Comparison of ENCODE assay signal across 21 cellular contexts in the genomic region with DNA sequence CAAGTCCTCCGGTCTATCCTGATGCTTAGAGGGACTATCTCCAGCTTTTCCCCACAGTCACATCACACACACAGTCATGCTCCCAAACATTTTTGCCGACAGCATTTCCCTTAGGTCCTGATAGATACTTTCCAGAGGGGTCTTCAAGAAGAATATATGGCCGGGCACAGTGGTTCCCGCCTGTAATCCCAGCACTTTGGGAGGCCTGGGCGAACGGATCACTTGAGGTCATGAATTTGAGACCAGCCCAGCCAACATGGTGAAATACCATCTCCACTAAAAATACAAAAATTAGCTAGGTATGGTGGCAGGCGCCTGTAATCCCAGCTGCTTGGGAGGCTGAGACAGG. TPM values are rescaled to one million over a fixed set of nuclear protein-coding genes. Genes with fewer than 3 reads are reported as not detected.
DNase-seq lines count a peak whose midpoint lies in the region; ATAC-seq, FAIRE-seq and TF ChIP-seq lines count a peak whose summit lies in the region.
"Had no signal": no experiment of that assay in that cellular context is flagged by ENCODE, and none has a peak within 500 bp of the region (broad histone marks: within the 10 kb centered on the region; RNA-seq: fewer than 3 reads in every experiment).

No MANE protein-coding gene starts in this region.

- H3K4me2 ChIP-seq in keratinocyte (ENCODE audit: control insufficient read depth, extremely low read depth, insufficient read depth, low read depth, low read length) = peak overlapping the region; percentile 59
- peak overlapping the region; percentile 81 for H3K4me2 ChIP-seq in smooth muscle cell
- H3K4me2 ChIP-seq: BLaER1 had no signal

- peaks cover 44% of the 10 kb centered on the region for H3K4me1 Mint-ChIP-seq in HFFc6 (ENCODE audit: low read depth)

- peaks cover 21% of the 10 kb centered on the region for H3F3A ChIP-seq in smooth muscle cell (ENCODE audit: low read depth)

- 15% methylated on average over 7 of the region's 7 CpGs for WGBS in smooth muscle cell (ENCODE audit: low lambda C conversion rate)

- H2AFZ ChIP-seq in keratinocyte (ENCODE audit: control insufficient read depth, low read length) = no peak overlapping the region
- no peak overlapping the region for H2AFZ ChIP-seq in smooth muscle cell (ENCODE audit: low read depth)

- H3K4me3 ChIP-seq in WERI-Rb-1 (ENCODE audit: low read depth, low read length) = no peak overlapping the region
- no peak overlapping the region for H3K4me3 ChIP-seq in keratinocyte (ENCODE audit: control insufficient read depth in 2 of 3, extremely low read depth in 1 of 3, insufficient read depth in 2 of 3, low read depth in 1 of 3, low read length in 3 of 3)
- H3K4me3 ChIP-seq in smooth muscle cell = peak overlapping the region; percentile 15
- no peak overlapping the region for H3K4me3 ChIP-seq in right atrium auricular region
- H3K4me3 ChIP-seq: BLaER1, coronary artery, heart right ventricle had no signal

- no peaks in the 10 kb centered on the region for H3K36me3 ChIP-seq in WERI-Rb-1
- no peaks in the 10 kb centered on the region for H3K36me3 ChIP-seq in keratinocyte (ENCODE audit: control insufficient read depth in 2 of 2, extremely low read depth in 1 of 2, insufficient read depth in 2 of 2, low read length in 2 of 2)
- no peaks in the 10 kb centered on the region for H3K36me3 ChIP-seq in smooth muscle cell (ENCODE audit: low read depth)
- H3K36me3 ChIP-seq in right atrium auricular region = no peaks in the 10 kb centered on the region
- H3K36me3 ChIP-seq: BLaER1, heart right ventricle had no signal

- H3K9me1 ChIP-seq in keratinocyte (ENCODE audit: control insufficient read depth, extremely low read depth, insufficient read depth, low read length) = no peaks in the 10 kb centered on the region

- no peaks in the 10 kb centered on the region for H3K9me3 Mint-ChIP-seq in HFFc6
- H3K9me3 Mint-ChIP-seq: T-helper 1 cell treated with Interleukin-12 subunit alpha and Interleukin-12 subunit beta and Interleukin-4 antibody, amounts not matched to agents 30 μg/mL and 1 μg/mL, for 36 hours; WTC11 had no signal

- peaks cover 3% of the 10 kb centered on the region; the same call in 1 of the 2 replicates for H3K27me3 Mint-ChIP-seq in HFFc6 (ENCODE audit: insufficient read depth)

- no peak for FAIRE-seq in keratinocyte (lab: Jason Lieb, UNC)

- H3K27me3 ChIP-seq in WERI-Rb-1 (ENCODE audit: insufficient read depth, low read depth, severe bottlenecking) (no peaks in the 10 kb centered on the region), keratinocyte (ENCODE audit: control insufficient read depth, extremely low read depth, insufficient read depth, low read length) (peaks cover 6% of the 10 kb centered on the region), smooth muscle cell (ENCODE audit: low read depth) (no peaks in the 10 kb centered on the region), right atrium auricular region (peaks cover 0 to 5% of the 10 kb centered on the region in 2 donors)
- H3K27me3 ChIP-seq: BLaER1 had no signal

- peak overlapping the region; percentile 79 for H3K4me3 Mint-ChIP-seq in HFFc6
- H3K4me3 Mint-ChIP-seq: T-helper 1 cell treated with Interleukin-12 subunit alpha and Interleukin-12 subunit beta and Interleukin-4 antibody, amounts not matched to agents 30 μg/mL and 1 μg/mL, for 36 hours; WTC11 had no signal

- no peaks in the 10 kb centered on the region for H4K20me1 ChIP-seq in keratinocyte (ENCODE audit: control insufficient read depth, extremely low read depth, insufficient read depth, low read length)
- H4K20me1 ChIP-seq in smooth muscle cell (ENCODE audit: low read depth) = no peaks in the 10 kb centered on the region
- H4K20me1 ChIP-seq: BLaER1 had no signal

- ATAC-seq in GM19023 (IDR thresholded peaks at IDR 0.05; ENCODE audit: unreplicated experiment) (no peak), HG02623 (IDR thresholded peaks at IDR 0.05; ENCODE audit: unreplicated experiment) (no peak)
- ATAC-seq: sciatic nerve had no signal

- no peaks in the 10 kb centered on the region for H3K36me3 Mint-ChIP-seq in HFFc6 (ENCODE audit: low read depth)
- H3K36me3 Mint-ChIP-seq: WTC11 had no signal

- H3K9ac ChIP-seq in keratinocyte (ENCODE audit: control insufficient read depth, extremely low read depth, insufficient read depth, low read length) = no peak overlapping the region
- peak overlapping the region; percentile 84 for H3K9ac ChIP-seq in smooth muscle cell (ENCODE audit: low read depth)
- H3K9ac ChIP-seq: BLaER1 had no signal

- peak overlapping the region; percentile 94 for H3K27ac ChIP-seq in WERI-Rb-1
- no peak overlapping the region for H3K27ac ChIP-seq in keratinocyte (ENCODE audit: control insufficient read depth, insufficient read depth, low read length)
- H3K27ac ChIP-seq in smooth muscle cell (ENCODE audit: low read depth) = peak overlapping the region; percentile 96
- H3K27ac ChIP-seq in right atrium auricular region = no peak overlapping the region
- H3K27ac ChIP-seq: BLaER1, coronary artery had no signal

- no peak for DNase-seq in HFFc6
- no peak for DNase-seq in WERI-Rb-1
- DNase-seq in keratinocyte (ENCODE audit: low read depth, low spot score) = no peak
- no peak for DNase-seq in smooth muscle cell (lab: John Stamatoyannopoulos, UW; ENCODE audit: unreplicated experiment)
- no peak for DNase-seq in right atrium auricular region (ENCODE audit: low spot score)
- DNase-seq: midbrain, NCI-H1105 treated with DMSO at 0.1 percent for 48 hours, NCI-H748 treated with DMSO at 0.1 percent for 48 hours had no signal

- TF ChIP-seq CTCF in HFFc6 (IDR thresholded peaks at IDR 0.05) (no peak), WERI-Rb-1 (IDR thresholded peaks at IDR 0.05; ENCODE audit: low read depth, low read length) (no peak), keratinocyte (optimal IDR thresholded peaks at IDR 0.05 in 1 of 3, IDR thresholded peaks at IDR 0.05 in 1 of 3, conservative IDR thresholded peaks at IDR 0.05 in 1 of 3; ENCODE audit: extremely low read depth in 1 of 3, insufficient read depth in 2 of 3, low read length in 3 of 3) (no peak), smooth muscle cell (IDR thresholded peaks at IDR 0.05; ENCODE audit: borderline replicate concordance, insufficient read depth, poor library complexity, severe bottlenecking) (no peak), right atrium auricular region (IDR thresholded peaks at IDR 0.05) (no peak)

- peak overlapping the region; percentile 97 for H3K27ac Mint-ChIP-seq in HFFc6
- H3K27ac Mint-ChIP-seq: T-helper 1 cell treated with Interleukin-12 subunit alpha and Interleukin-12 subunit beta and Interleukin-4 antibody, amounts not matched to agents 30 μg/mL and 1 μg/mL, for 36 hours; WTC11 had no signal

- H3K79me2 ChIP-seq in keratinocyte (ENCODE audit: control insufficient read depth, insufficient read depth, low read length) (no peaks in the 10 kb centered on the region), smooth muscle cell (ENCODE audit: low read depth) (no peaks in the 10 kb centered on the region)

- no peaks in the 10 kb centered on the region for H3K9me3 ChIP-seq in WERI-Rb-1 (ENCODE audit: severe bottlenecking)
- H3K9me3 ChIP-seq in keratinocyte (ENCODE audit: control insufficient read depth, low read depth, low read length) = no peaks in the 10 kb centered on the region
- no peaks in the 10 kb centered on the region for H3K9me3 ChIP-seq in smooth muscle cell (replicated peaks; ENCODE audit: low read depth)
- no peaks in the 10 kb centered on the region for H3K9me3 ChIP-seq in right atrium auricular region
- H3K9me3 ChIP-seq: BLaER1, heart right ventricle had no signal

- dilution Hi-C loops in keratinocyte (cut with MboI; ENCODE audit: extremely low pct_ligation_motif_present, low sequenced_read_pairs) = no loop called here

- H3K4me1 ChIP-seq in keratinocyte (ENCODE audit: control insufficient read depth, extremely low read depth, insufficient read depth, low read length) (peaks cover 11% of the 10 kb centered on the region), smooth muscle cell (ENCODE audit: low read depth) (peaks cover 17% of the 10 kb centered on the region), right atrium auricular region (no peaks in the 10 kb centered on the region)
- H3K4me1 ChIP-seq: BLaER1 had no signal

RNA-seq across cellular contexts. Expression of gene GIP, which starts 4.3 kb away (rescaled TPM):
- under 1 TPM in 4 of 6 experiments, not detected in 2; 0.31 to 0.60 (median 0.35) TPM for total RNA-seq in HFFc6 (2021; fragmentation: NEBNext Ultra II Directional; extraction: Animal tissue kit (Norgen Biotek cat#: 25700))
- not detected in 3 replicates for polyA plus RNA-seq in keratinocyte
- polyA plus RNA-seq in keratinocyte (2011; ENCODE audit: low read depth) = not detected
- not detected in 2 replicates for polyA plus RNA-seq in keratinocyte (2011; cell fraction: cytosol; rRNA removed)
- not detected in 2 replicates for polyA plus RNA-seq in keratinocyte (2011; cell fraction: nucleus; rRNA removed)
- polyA plus RNA-seq in keratinocyte (2012; ENCODE audit: low replicate concordance) = not detected in 2 replicates
- polyA minus RNA-seq in keratinocyte = not detected in 3 replicates
- polyA minus RNA-seq in keratinocyte (2011; cell fraction: cytosol; rRNA and poly(A)+ RNA removed) = not detected
- not detected in 2 replicates for polyA minus RNA-seq in keratinocyte (2011; cell fraction: nucleus; rRNA and poly(A)+ RNA removed)
- not detected in 2 replicates for total RNA-seq in smooth muscle cell
- 1.6 and 1.9 TPM in 2 replicates for polyA plus RNA-seq in smooth muscle cell
- not detected for total RNA-seq in right atrium auricular region
- total RNA-seq: activated CD8-positive, alpha-beta memory T cell treated with anti-CD3 and anti-CD28 coated beads for 36 hours; aorta; esophagus mucosa; heart right ventricle; kidney epithelial cell; sciatic nerve; temporal lobe; WTC11 had no signal
- polyA plus RNA-seq: heart right ventricle had no signal

RNA-seq across cellular contexts. Expression of gene IGF2BP1, which starts 24.5 kb away (rescaled TPM):
- total RNA-seq in HFFc6 (2021; fragmentation: NEBNext Ultra II Directional; extraction: Animal tissue kit (Norgen Biotek cat#: 25700)) = 10 to 100 TPM; 26.5 to 65.4 (median 60.0) TPM
- polyA plus RNA-seq in keratinocyte (under 0.01 TPM in 1 of 3 replicates, not detected in the others), smooth muscle cell (49.7 and 51.4 TPM in 2 replicates)
- not detected for polyA plus RNA-seq in keratinocyte (2011; ENCODE audit: low read depth)
- polyA plus RNA-seq in keratinocyte (2011; cell fraction: cytosol; rRNA removed) = not detected in 2 replicates
- 0.04 TPM in 1 of 2 replicates, not detected in the other for polyA plus RNA-seq in keratinocyte (2011; cell fraction: nucleus; rRNA removed)
- not detected in 2 replicates for polyA plus RNA-seq in keratinocyte (2012; ENCODE audit: low replicate concordance)
- polyA minus RNA-seq in keratinocyte = 0.03 TPM in 1 of 3 replicates, not detected in the others
- polyA minus RNA-seq in keratinocyte (2011; cell fraction: cytosol; rRNA and poly(A)+ RNA removed) = not detected
- 0.08 TPM in 1 of 2 replicates, not detected in the other for polyA minus RNA-seq in keratinocyte (2011; cell fraction: nucleus; rRNA and poly(A)+ RNA removed)
- total RNA-seq in smooth muscle cell (51.0 and 54.6 TPM in 2 replicates), right atrium auricular region (not detected)
- total RNA-seq: esophagus mucosa, heart right ventricle, sciatic nerve had no signal

RNA-seq across cellular contexts. Expression of gene SNF8, which starts 28.1 kb away (rescaled TPM):
- total RNA-seq in HFFc6 (2021; fragmentation: NEBNext Ultra II Directional; extraction: Animal tissue kit (Norgen Biotek cat#: 25700)) = 100 to 1,000 TPM; 131 to 176 (median 157) TPM
- polyA plus RNA-seq in keratinocyte (72.4 to 94.9 TPM (median 90.5 TPM) in 3 replicates), smooth muscle cell (260 and 263 TPM in 2 replicates)
- 45.5 TPM for polyA plus RNA-seq in keratinocyte (2011; ENCODE audit: low read depth)
- 76.9 and 100 TPM in 2 replicates for polyA plus RNA-seq in keratinocyte (2011; cell fraction: cytosol; rRNA removed)
- polyA plus RNA-seq in keratinocyte (2011; cell fraction: nucleus; rRNA removed) = 47.3 and 48.1 TPM in 2 replicates
- 39.4 and 97.8 TPM in 2 replicates for polyA plus RNA-seq in keratinocyte (2012; ENCODE audit: low replicate concordance)
- 37.1 to 63.0 TPM (median 57.4 TPM) in 3 replicates for polyA minus RNA-seq in keratinocyte
- 45.3 TPM for polyA minus RNA-seq in keratinocyte (2011; cell fraction: cytosol; rRNA and poly(A)+ RNA removed)
- 9.9 and 16.8 TPM in 2 replicates for polyA minus RNA-seq in keratinocyte (2011; cell fraction: nucleus; rRNA and poly(A)+ RNA removed)
- total RNA-seq in smooth muscle cell (69.0 and 69.6 TPM in 2 replicates), right atrium auricular region (10 to 100 TPM; 67.2 to 91.6 TPM)

Comparison
In these comparisons a context has a peak if more than half of its experiments do, and no peak if none do; other contexts are left out.
1. H3K27ac ChIP-seq: peak in WERI-Rb-1 (single experiment) and smooth muscle cell (single experiment); none in keratinocyte (single experiment) and right atrium auricular region (0 of 2).
2. RNA of gene IGF2BP1, which starts 24.5 kb away (total RNA-seq): 26.5 to 65.4 TPM in HFFc6 and 51.0 to 54.6 TPM in smooth muscle cell; not detected in right atrium auricular region; every median in the first group is over 10 times any median in the second.